16 cellular contexts compared by ENCODE assay signal in genomic region chr2:212900715-212901114, GRCh38.
"Had no signal": no experiment of that assay in that cellular context is flagged by ENCODE, and none has a peak within 500 bp of the region (broad histone marks: within the 10 kb centered on the region; RNA-seq: fewer than 3 reads in every experiment).

No MANE protein-coding gene starts in this region.

- H3K36me3 ChIP-seq: gastrocnemius medialis, heart right ventricle, neutrophil, right atrium auricular region, sigmoid colon had no signal

- H3K4me3 ChIP-seq: gastrocnemius medialis, heart right ventricle, right atrium auricular region, sigmoid colon, skin epidermis had no signal

- H3K27ac ChIP-seq: gastrocnemius medialis, heart right ventricle, neutrophil, right atrium auricular region, sigmoid colon had no signal

- DNase-seq: effector memory CD8-positive, alpha-beta T cell; erythroblast; gastrocnemius medialis; heart right ventricle; hypothalamus; islet precursor cell; mammary epithelial cell; naive thymus-derived CD4-positive, alpha-beta T cell; nephron progenitor cell; posterior cingulate gyrus; sigmoid colon; stimulated activated CD4-positive, alpha-beta T cell treated with anti-CD3 and anti-CD28 coated beads, Interleukin-2, amount 100 ng/mL, for 24 hours; stimulated activated naive CD4-positive, alpha-beta T cell had no signal

- H3K27me3 ChIP-seq: gastrocnemius medialis, heart right ventricle, neutrophil, right atrium auricular region, sigmoid colon had no signal

- H3K4me1 ChIP-seq: gastrocnemius medialis, right atrium auricular region, sigmoid colon had no signal

- H3K9me3 ChIP-seq: gastrocnemius medialis, heart right ventricle, neutrophil, right atrium auricular region, sigmoid colon had no signal

- ATAC-seq: effector memory CD8-positive, alpha-beta T cell; gastrocnemius medialis; heart right ventricle; naive thymus-derived CD4-positive, alpha-beta T cell had no signal
